Comparison of ENCODE assay signal across 16 cellular contexts in genomic region chr10:99394256-99394655, GRCh38. TPM values are rescaled to one million over a fixed set of nuclear protein-coding genes. Genes with fewer than 3 reads are reported as not detected.
A peak's percentile ranks its signal among the peaks of the same experiment; 100 is the strongest.
DNase-seq lines count a peak whose midpoint lies in the region; ATAC-seq and TF ChIP-seq lines count a peak whose summit lies in the region.
"Had no signal": no experiment of that assay in that cellular context is flagged by ENCODE, and none has a peak within 500 bp of the region (broad histone marks: within the 10 kb centered on the region; RNA-seq: fewer than 3 reads in every experiment).

No MANE protein-coding gene starts in this region.

- H3K9me3 Mint-ChIP-seq in stimulated activated naive B cell treated with anti-CD40 and anti-IgM and Interleukin-4, amounts not matched to agents 10 μg/mL and 1 μg/mL and 100 μg/mL, for 72 hours, result no peaks in the 10 kb centered on the region
- H3K9me3 Mint-ChIP-seq: activated CD4-positive, alpha-beta T cell treated with anti-CD3 and anti-CD28 coated beads, Interleukin-2, amount 10 ng/mL, durations not matched to agents 7 days and 5 days; activated T-cell treated with anti-CD3 and anti-CD28 coated beads, Interleukin-2, amount 50 U/mL, for 4 hours; CD14-positive monocyte; naive thymus-derived CD4-positive, alpha-beta T cell had no signal

- peaks cover 1 to 6% of the 10 kb centered on the region in 2 donors for H3K4me1 Mint-ChIP-seq in stimulated activated naive B cell treated with anti-CD40 and anti-IgM and Interleukin-4, amounts not matched to agents 10 μg/mL and 1 μg/mL and 100 μg/mL, for 72 hours

- H3K9me1 ChIP-seq in IMR-90 (ENCODE audit: insufficient read depth, low read length), result peaks cover 21% of the 10 kb centered on the region

- peak overlapping the region; percentile 65 for H2AK5ac ChIP-seq in IMR-90 (ENCODE audit: low read depth, low read length)

- H3K27ac Mint-ChIP-seq in stimulated activated naive B cell treated with anti-CD40 and anti-IgM and Interleukin-4, amounts not matched to agents 10 μg/mL and 1 μg/mL and 100 μg/mL, for 72 hours, result no peak overlapping the region
- H3K27ac Mint-ChIP-seq: activated CD4-positive, alpha-beta T cell treated with anti-CD3 and anti-CD28 coated beads, Interleukin-2, amount 10 ng/mL, durations not matched to agents 7 days and 5 days; CD14-positive monocyte had no signal

- no peaks in the 10 kb centered on the region; the same call in 1 of the 2 replicates for H4K20me1 ChIP-seq in IMR-90 (ENCODE audit: insufficient read depth, low read length)

- no peak overlapping the region for H3K23ac ChIP-seq in IMR-90 (ENCODE audit: low read depth, low read length)

- H3K36me3 ChIP-seq in IMR-90 (ENCODE audit: control insufficient read depth, insufficient read depth, low read length), result peaks cover 5% of the 10 kb centered on the region

- H3K27me3 Mint-ChIP-seq in stimulated activated naive B cell treated with anti-CD40 and anti-IgM and Interleukin-4, amounts not matched to agents 10 μg/mL and 1 μg/mL and 100 μg/mL, for 72 hours, result no peaks in the 10 kb centered on the region
- H3K27me3 Mint-ChIP-seq: activated CD4-positive, alpha-beta T cell treated with anti-CD3 and anti-CD28 coated beads, Interleukin-2, amount 10 ng/mL, durations not matched to agents 7 days and 5 days had no signal

- ATAC-seq in IMR-90 (ENCODE audit: low read depth), result no peak
- ATAC-seq in HG03439 (IDR thresholded peaks at IDR 0.05; ENCODE audit: unreplicated experiment), result no peak
- no peak for ATAC-seq in stimulated activated naive B cell treated with anti-CD40 and anti-IgM and Interleukin-4, amounts not matched to agents 10 μg/mL and 1 μg/mL and 100 μg/mL, for 72 hours (replicated peaks)
- ATAC-seq: activated T-cell treated with anti-CD3 and anti-CD28 coated beads, Interleukin-2, amount 50 U/mL, for 4 hours; naive thymus-derived CD4-positive, alpha-beta T cell had no signal

- no peak overlapping the region for H3K4ac ChIP-seq in IMR-90 (ENCODE audit: low read depth, low read length)

- no peak overlapping the region for H3K4me3 ChIP-seq in IMR-90 (ENCODE audit: insufficient read depth, low read depth, low read length)
- H3K4me3 ChIP-seq: coronary artery had no signal

- POLR2A ChIA-PET in IMR-90 (lab: Charles Lee; ENCODE audit: unreplicated experiment), result no interaction called here

- TF ChIP-seq POLR2A in IMR-90 (IDR thresholded peaks at IDR 0.05; ENCODE audit: low read depth, low read length), result no peak

- no peak for DNase-seq in IMR-90
- DNase-seq in NCI-H510A (lab: John Stamatoyannopoulos, UW), result peak; percentile 25
- DNase-seq in cerebellum (ENCODE audit: low spot score), result peak; percentile 29
- DNase-seq in substantia nigra (lab: John Stamatoyannopoulos, UW), result peak in 3 of 49 donors; percentile 8 to 61 (median 20)
- no peak for DNase-seq in NCI-H1930 (lab: John Stamatoyannopoulos, UW)
- no peak for DNase-seq in stimulated activated naive B cell treated with anti-CD40 and anti-IgM and Interleukin-4, amounts not matched to agents 10 μg/mL and 1 μg/mL and 100 μg/mL, for 72 hours
- DNase-seq: activated CD4-positive, alpha-beta T cell treated with anti-CD3 and anti-CD28 coated beads, Interleukin-2, amount 10 ng/mL, durations not matched to agents 7 days and 5 days; activated T-cell treated with anti-CD3 and anti-CD28 coated beads, Interleukin-2, amount 50 U/mL, for 4 hours; naive thymus-derived CD4-positive, alpha-beta T cell; NCI-H1092; NCI-H774; SIG-M5; T-helper 9 cell had no signal

- H3K14ac ChIP-seq in IMR-90 (replicated peaks; ENCODE audit: low read depth, low read length), result no peak overlapping the region

- WGBS in IMR-90 (ENCODE audit: extremely low coverage in 2 of 2, insufficient read length in 1 of 2), 2 experiments, result 91% methylated on average over 7 of the region's 8 CpGs; no CpG with 5 or more reads in 1 of the 2 experiments

- no peak overlapping the region for H2BK20ac ChIP-seq in IMR-90 (ENCODE audit: low read depth, low read length)

- H2AK9ac ChIP-seq in IMR-90 (replicated peaks; ENCODE audit: low read depth, low read length, poor library complexity), result no peak overlapping the region

- no peak overlapping the region for H4K5ac ChIP-seq in IMR-90 (ENCODE audit: low read depth, low read length)

- in situ Hi-C loops in IMR-90 (cut with MboI; ENCODE audit: low sequenced_read_pairs), result loop anchor here (5.0 kb wide), 1 partner anchor 218 kb away; no protein-coding TSS in a partner anchor

- no peak overlapping the region for H2AFZ ChIP-seq in IMR-90 (replicated peaks; ENCODE audit: low read length, poor library complexity)

- CTCF ChIA-PET in IMR-90 (lab: Yijun Ruan, JAX), result no interaction called here

- H3K4me3 Mint-ChIP-seq in stimulated activated naive B cell treated with anti-CD40 and anti-IgM and Interleukin-4, amounts not matched to agents 10 μg/mL and 1 μg/mL and 100 μg/mL, for 72 hours, result no peak overlapping the region
- H3K4me3 Mint-ChIP-seq: activated CD4-positive, alpha-beta T cell treated with anti-CD3 and anti-CD28 coated beads, Interleukin-2, amount 10 ng/mL, durations not matched to agents 7 days and 5 days; activated T-cell treated with anti-CD3 and anti-CD28 coated beads, Interleukin-2, amount 50 U/mL, for 4 hours; CD14-positive monocyte; naive thymus-derived CD4-positive, alpha-beta T cell had no signal

- no TSS peak for BruUV-seq in IMR-90 (replicated peaks; lab: Mats Ljungman, UMichigan)

- no peak overlapping the region for H3K4me2 ChIP-seq in IMR-90 (ENCODE audit: low read depth, low read length)

- peaks cover 7 to 17% of the 10 kb centered on the region in 2 donors for H3K36me3 Mint-ChIP-seq in stimulated activated naive B cell treated with anti-CD40 and anti-IgM and Interleukin-4, amounts not matched to agents 10 μg/mL and 1 μg/mL and 100 μg/mL, for 72 hours

- H2BK15ac ChIP-seq in IMR-90 (ENCODE audit: low read depth, low read length), result 0 out of 3 replicates have a peak overlapping the region, but pooled peaks have one; percentile 80

- no peak overlapping the region for H2BK120ac ChIP-seq in IMR-90 (ENCODE audit: low read depth, low read length)

- H3K27ac ChIP-seq in IMR-90 (ENCODE audit: insufficient read depth, low read length) (no peak overlapping the region), substantia nigra (ENCODE audit: low read depth, low read length, poor library complexity, severe bottlenecking) (peak overlapping the region; percentile 32)
- H3K27ac ChIP-seq: coronary artery had no signal

- H4K8ac ChIP-seq in IMR-90 (ENCODE audit: low read depth in 2 of 2, low read length in 2 of 2), result no peak overlapping the region

- TF ChIP-seq RAD21 in IMR-90 (IDR thresholded peaks at IDR 0.05; ENCODE audit: low read length), result no peak

- peaks cover 12% of the 10 kb centered on the region for H3K4me1 ChIP-seq in IMR-90 (ENCODE audit: control insufficient read depth, insufficient read depth, low read length)

- no peak overlapping the region for H3K9ac ChIP-seq in IMR-90 (ENCODE audit: low read depth, low read length)

- H3K9me3 ChIP-seq in IMR-90 (ENCODE audit: control insufficient read depth, insufficient read depth, low read length), result no peaks in the 10 kb centered on the region

- H4K91ac ChIP-seq in IMR-90 (ENCODE audit: insufficient read depth, low read depth, low read length), result no peak overlapping the region

- no peak overlapping the region for H3K18ac ChIP-seq in IMR-90 (ENCODE audit: low read depth, low read length)

- H3K27me3 ChIP-seq in IMR-90 (ENCODE audit: control insufficient read depth, insufficient read depth, low read length), result no peaks in the 10 kb centered on the region; the same call in 1 of the 2 replicates

- H3K79me1 ChIP-seq in IMR-90 (ENCODE audit: low read depth in 1 of 2, low read length in 2 of 2), result no peaks in the 10 kb centered on the region

- intact Hi-C loops in IMR-90 (cut with micrococcal nuclease), result loop anchor here (5.0 kb wide), 2 partner anchors 153 to 927 kb away; no protein-coding TSS in a partner anchor

- no peak overlapping the region for H3K56ac ChIP-seq in IMR-90 (ENCODE audit: extremely low read depth, insufficient read depth, low read length)

- TF ChIP-seq CTCF in IMR-90 (conservative IDR thresholded peaks at IDR 0.05; ENCODE audit: low read depth, low read length), result no peak

- no peak overlapping the region for H2BK5ac ChIP-seq in IMR-90 (ENCODE audit: low read depth, low read length, poor library complexity, severe bottlenecking)

- dilution Hi-C loops in IMR-90 (cut with HindIII; ENCODE audit: low sequenced_read_pairs, unreplicated experiment), result no loop called here

TF ChIP-seq in IMR-90, 13 proteins besides CTCF, POLR2A, EP300 and RAD21 (continues in another document):
- TF ChIP-seq SMC3 (IDR thresholded peaks at IDR 0.05; ENCODE audit: low read depth, low read length), result no peak
- no peak for TF ChIP-seq MAZ (IDR thresholded peaks at IDR 0.05; ENCODE audit: borderline replicate concordance, low read depth, low read length)
- no peak for TF ChIP-seq MAFK (IDR thresholded peaks at IDR 0.05; ENCODE audit: low read depth, low read length)
- no peak for TF ChIP-seq USF2 (IDR thresholded peaks at IDR 0.05; ENCODE audit: low read depth, low read length)
- TF ChIP-seq FOS (IDR thresholded peaks at IDR 0.05; ENCODE audit: low read depth, low read length), result no peak
- no peak for TF ChIP-seq CEBPB (IDR thresholded peaks at IDR 0.05; ENCODE audit: low read depth, low read length)
- TF ChIP-seq BHLHE40 (IDR thresholded peaks at IDR 0.05; ENCODE audit: low read depth, low read length), result no peak
- no peak for TF ChIP-seq CHD1 (IDR thresholded peaks at IDR 0.05; ENCODE audit: low read depth, low read length)
- TF ChIP-seq NFE2L2 (IDR thresholded peaks at IDR 0.05; ENCODE audit: low read depth, low read length), result no peak
- TF ChIP-seq RFX5 (IDR thresholded peaks at IDR 0.05; ENCODE audit: low read depth, low read length), result no peak
- no peak for TF ChIP-seq RCOR1 (IDR thresholded peaks at IDR 0.05; ENCODE audit: insufficient replicate concordance, low read length)

RNA-seq across cellular contexts. Expression of gene GOT1, which starts 36.2 kb away (rescaled TPM):
- total RNA-seq in IMR-90 (2012; rRNA removed), result 38.6 and 46.1 TPM in 2 replicates
- polyA plus RNA-seq in IMR-90 (2012; rRNA removed), result 29.2 and 29.4 TPM in 2 replicates
- 11.5 and 14.4 TPM in 2 replicates for polyA plus RNA-seq in IMR-90 (2012; cell fraction: cytosol; rRNA removed)
- 9.2 and 22.7 TPM in 2 replicates for polyA plus RNA-seq in IMR-90 (2012; cell fraction: nucleus; rRNA removed; ENCODE audit: low replicate concordance)
- 23.4 TPM for total RNA-seq in cerebellum

Comparison
In these comparisons a context has a peak if more than half of its experiments do, and no peak if none do; other contexts are left out.
1. DNase-seq: peak in NCI-H510A (single experiment) and cerebellum (single experiment); none in IMR-90 (single experiment), NCI-H1930 (0 of 2) and stimulated activated naive B cell treated with anti-CD40 and anti-IgM and Interleukin-4, amounts not matched to agents 10 μg/mL and 1 μg/mL and 100 μg/mL, for 72 hours (single experiment).